ENCODE assay signal across 20 cellular contexts in genomic region chr1:220221670-220222069, GRCh38.
DNase-seq lines count a peak whose midpoint lies in the region; ATAC-seq and TF ChIP-seq lines count a peak whose summit lies in the region.
"Had no signal": no experiment of that assay in that cellular context is flagged by ENCODE, and none has a peak within 500 bp of the region (broad histone marks: within the 10 kb centered on the region; RNA-seq: fewer than 3 reads in every experiment).

No MANE protein-coding gene starts in this region.

- H3K27me3 ChIP-seq in OCI-LY3 (ENCODE audit: low read depth, low read length) = no peaks in the 10 kb centered on the region
- H3K27me3 ChIP-seq: body of pancreas, stomach, upper lobe of left lung had no signal

- H3K9me3 ChIP-seq in OCI-LY3 (ENCODE audit: insufficient read depth, low read length) = peaks cover 7% of the 10 kb centered on the region; the same call in 1 of the 2 replicates
- H3K9me3 ChIP-seq: body of pancreas, stomach, upper lobe of left lung had no signal

- no peak for ATAC-seq in HG02759 (IDR thresholded peaks at IDR 0.05; ENCODE audit: unreplicated experiment)
- ATAC-seq in HG02970 (IDR thresholded peaks at IDR 0.05; ENCODE audit: low FRiP score, unreplicated experiment) = no peak
- ATAC-seq: body of pancreas; effector memory CD8-positive, alpha-beta T cell; left colon had no signal

- H3K36me3 ChIP-seq in OCI-LY3 (replicated peaks; ENCODE audit: low read depth, low read length) = peaks cover 47% of the 10 kb centered on the region
- H3K36me3 ChIP-seq: upper lobe of left lung had no signal

- peaks cover 95% of the 10 kb centered on the region for H3K4me1 ChIP-seq in OCI-LY3 (ENCODE audit: low read length)
- H3K4me1 ChIP-seq: body of pancreas had no signal

- H3K9ac ChIP-seq in OCI-LY3 (ENCODE audit: low read length) = peak overlapping the region; percentile 49

- peak overlapping the region; percentile 94 for H3K27ac ChIP-seq in OCI-LY3 (ENCODE audit: low read length)
- H3K27ac ChIP-seq: body of pancreas, SK-N-MC, stomach, upper lobe of left lung had no signal

- DNase-seq in NCI-H345 (lab: John Stamatoyannopoulos, UW) (peak; percentile 21), NCI-H345 treated with DMSO at 0.1 percent for 48 hours (lab: John Stamatoyannopoulos, UW; ENCODE audit: unreplicated experiment) (no peak), NCI-H146 treated with DMSO at 0.1 percent for 48 hours (lab: John Stamatoyannopoulos, UW; ENCODE audit: unreplicated experiment) (peak; percentile 60), SW 1271 (lab: John Stamatoyannopoulos, UW) (no peak), NOMO-1 (lab: John Stamatoyannopoulos, UW; ENCODE audit: unreplicated experiment in 2 of 2) (no peak)
- DNase-seq: activated CD4-positive, alpha-beta T cell treated with anti-CD3 and anti-CD28 coated beads for 1 hour; activated naive CD8-positive, alpha-beta T cell treated with anti-CD3 and anti-CD28 coated beads, Interleukin-2, amount 10 ng/mL, durations not matched to agents 7 days and 5 days; body of pancreas; effector memory CD8-positive, alpha-beta T cell; GF-D8; left colon; NCI-H526; nephron progenitor cell; stimulated activated CD4-positive, alpha-beta T cell treated with anti-CD3 and anti-CD28 coated beads, Interleukin-2, amount 100 ng/mL, for 24 hours; stomach; upper lobe of left lung had no signal

- peak overlapping the region; percentile 80 for H3K4me2 ChIP-seq in OCI-LY3 (ENCODE audit: low read length)

- H3K79me2 ChIP-seq in OCI-LY3 (ENCODE audit: low read length) = peaks cover 99% of the 10 kb centered on the region

- no peak for TF ChIP-seq CTCF in OCI-LY3 (IDR thresholded peaks at IDR 0.05; ENCODE audit: low read depth, low read length)

- H4K20me1 ChIP-seq in OCI-LY3 (ENCODE audit: insufficient read depth, low read length) = peaks cover 26% of the 10 kb centered on the region

- no peak overlapping the region for H2AFZ ChIP-seq in OCI-LY3 (ENCODE audit: low read depth, low read length)

- peak overlapping the region; percentile 61 for H3K4me3 ChIP-seq in OCI-LY3 (ENCODE audit: low read length)
- H3K4me3 ChIP-seq: body of pancreas, SK-N-MC, stomach, upper lobe of left lung had no signal

Comparison
In these comparisons a context has a peak if more than half of its experiments do, and no peak if none do; other contexts are left out.
1. DNase-seq: peak in NCI-H345 (single experiment) and NCI-H146 treated with DMSO at 0.1 percent for 48 hours (single experiment); none in NCI-H345 treated with DMSO at 0.1 percent for 48 hours (single experiment), SW 1271 (0 of 2) and NOMO-1 (0 of 2).